Comparison of ENCODE assay signal across 8 cellular contexts in the genomic region with DNA sequence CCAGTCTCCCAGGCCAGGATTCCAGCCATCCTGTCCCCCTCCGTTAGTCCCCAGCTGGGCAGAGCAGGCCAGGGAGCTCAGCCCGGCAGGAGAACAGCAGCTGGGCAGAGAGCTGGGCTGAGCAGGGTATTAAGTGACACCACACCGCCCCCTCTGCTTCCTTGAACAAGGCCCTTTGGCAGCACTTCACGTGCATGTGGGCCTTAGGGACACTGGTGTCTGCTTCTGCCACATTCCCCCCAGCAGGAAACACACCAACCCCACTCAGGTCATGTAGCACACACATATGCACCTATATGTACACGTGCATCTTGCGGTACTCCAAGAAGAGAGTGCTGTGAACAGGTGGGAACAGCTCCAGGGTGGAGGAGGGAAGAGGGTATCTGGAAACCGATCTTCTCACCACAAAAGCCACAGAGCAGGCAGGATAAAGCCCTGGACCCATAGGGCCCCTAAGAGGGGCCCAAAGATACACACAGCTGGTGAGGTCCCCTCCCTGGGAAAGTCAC. TPM values are rescaled to one million over a fixed set of nuclear protein-coding genes. Genes with fewer than 3 reads are reported as not detected.
DNase-seq lines count a peak whose midpoint lies in the region; ATAC-seq and TF ChIP-seq lines count a peak whose summit lies in the region.

No MANE protein-coding gene starts in this region.

- no peak for ATAC-seq in HG03432 (IDR thresholded peaks at IDR 0.05; ENCODE audit: unreplicated experiment)

- no peaks in the 10 kb centered on the region for H3K9me3 ChIP-seq in skeletal muscle tissue (ENCODE audit: control insufficient read depth in 3 of 3, low read length in 3 of 3)

- peaks cover 54 to 65% (median 65%) of the 10 kb centered on the region in 3 donors for H3K4me1 ChIP-seq in skeletal muscle tissue (ENCODE audit: control insufficient read depth in 3 of 3, insufficient read depth in 3 of 3, low read length in 3 of 3)

- no peak overlapping the region for H3K27ac Mint-ChIP-seq in activated CD4-positive, alpha-beta memory T cell treated with anti-CD3 and anti-CD28 coated beads, Interleukin-2, amount 10 ng/mL, durations not matched to agents 7 days and 5 days

- H3K27ac ChIP-seq in epithelial cell of prostate (peak overlapping the region; percentile 99), skeletal muscle tissue (ENCODE audit: low read depth, low read length) (peak overlapping the region; percentile 65)

- H3K27me3 Mint-ChIP-seq in activated CD4-positive, alpha-beta memory T cell treated with anti-CD3 and anti-CD28 coated beads, Interleukin-2, amount 10 ng/mL, durations not matched to agents 7 days and 5 days, result peaks cover 29% of the 10 kb centered on the region

- no peak for TF ChIP-seq CTCF in HFF-Myc (IDR thresholded peaks at IDR 0.05; ENCODE audit: low read depth, low read length, missing control alignments)

- H3K36me3 ChIP-seq in skeletal muscle tissue (ENCODE audit: control insufficient read depth in 3 of 3, insufficient read depth in 3 of 3, low read length in 3 of 3), result peaks cover 0 to 14% (median 11%) of the 10 kb centered on the region in 3 donors

- peaks cover 10% of the 10 kb centered on the region for H3K4me1 Mint-ChIP-seq in activated CD4-positive, alpha-beta memory T cell treated with anti-CD3 and anti-CD28 coated beads, Interleukin-2, amount 10 ng/mL, durations not matched to agents 7 days and 5 days

- no peak overlapping the region for H3K4me3 Mint-ChIP-seq in activated CD4-positive, alpha-beta memory T cell treated with anti-CD3 and anti-CD28 coated beads, Interleukin-2, amount 10 ng/mL, durations not matched to agents 7 days and 5 days

- peak overlapping the region; percentile 32 to 60 (median 51) for H3K9ac ChIP-seq in skeletal muscle tissue (ENCODE audit: low read depth in 1 of 3, low read length in 3 of 3)

- POLR2A ChIA-PET in activated CD4-positive, alpha-beta memory T cell treated with anti-CD3 and anti-CD28 coated beads, Interleukin-2, amount 10 ng/mL, durations not matched to agents 7 days and 5 days (lab: Charles Lee), result no interaction called here

- peaks cover 3 to 26% (median 19%) of the 10 kb centered on the region in 3 donors for H3K27me3 ChIP-seq in skeletal muscle tissue (ENCODE audit: control insufficient read depth in 3 of 3, insufficient read depth in 3 of 3, low read length in 3 of 3)

- CTCF ChIA-PET in activated CD4-positive, alpha-beta memory T cell treated with anti-CD3 and anti-CD28 coated beads, Interleukin-2, amount 10 ng/mL, durations not matched to agents 7 days and 5 days (lab: Charles Lee), result interaction anchor here (0.5 to 1.2 kb wide), 4 partner anchors 34 to 541 kb away, joined by 3 to 5 read pairs (median 3); partner anchors contain the start of gene FAM131C

- H3K36me3 Mint-ChIP-seq in activated CD4-positive, alpha-beta memory T cell treated with anti-CD3 and anti-CD28 coated beads, Interleukin-2, amount 10 ng/mL, durations not matched to agents 7 days and 5 days (ENCODE audit: low read depth), result no peaks in the 10 kb centered on the region

- H3K4me3 ChIP-seq in HFF-Myc (replicated peaks; ENCODE audit: low read depth, low read length) (peak overlapping the region; percentile 19), skeletal muscle tissue (ENCODE audit: low read length in 3 of 3) (peak overlapping the region in 2 of 3 donors; percentile 29 to 30)

- no peaks in the 10 kb centered on the region for H3K9me3 Mint-ChIP-seq in activated CD4-positive, alpha-beta memory T cell treated with anti-CD3 and anti-CD28 coated beads, Interleukin-2, amount 10 ng/mL, durations not matched to agents 7 days and 5 days

- DNase-seq in HFF-Myc (ENCODE audit: extremely low read depth, low read depth) (no peak), OCI-M1 (lab: John Stamatoyannopoulos, UW) (peak; percentile 80), epithelial cell of prostate (ENCODE audit: low read depth, low spot score) (no peak), SKM-1 treated with dmso at 0.1 percent for 144 hours (lab: John Stamatoyannopoulos, UW; ENCODE audit: unreplicated experiment) (no peak)
- no peak for DNase-seq in activated CD4-positive, alpha-beta memory T cell treated with anti-CD3 and anti-CD28 coated beads, Interleukin-2, amount 10 ng/mL, durations not matched to agents 7 days and 5 days
- DNase-seq in stimulated activated naive CD4-positive, alpha-beta T cell (lab: John Stamatoyannopoulos, UW), result no peak

RNA-seq across cellular contexts. Expression of gene EPHA2, which starts 4.6 kb away (rescaled TPM):
- 5.2 TPM for total RNA-seq in skeletal muscle tissue
- total RNA-seq in activated CD4-positive, alpha-beta memory T cell treated with anti-CD3 and anti-CD28 coated beads, Interleukin-2, amount 10 ng/mL, durations not matched to agents 7 days and 5 days, result not detected
